In the genomic region with DNA sequence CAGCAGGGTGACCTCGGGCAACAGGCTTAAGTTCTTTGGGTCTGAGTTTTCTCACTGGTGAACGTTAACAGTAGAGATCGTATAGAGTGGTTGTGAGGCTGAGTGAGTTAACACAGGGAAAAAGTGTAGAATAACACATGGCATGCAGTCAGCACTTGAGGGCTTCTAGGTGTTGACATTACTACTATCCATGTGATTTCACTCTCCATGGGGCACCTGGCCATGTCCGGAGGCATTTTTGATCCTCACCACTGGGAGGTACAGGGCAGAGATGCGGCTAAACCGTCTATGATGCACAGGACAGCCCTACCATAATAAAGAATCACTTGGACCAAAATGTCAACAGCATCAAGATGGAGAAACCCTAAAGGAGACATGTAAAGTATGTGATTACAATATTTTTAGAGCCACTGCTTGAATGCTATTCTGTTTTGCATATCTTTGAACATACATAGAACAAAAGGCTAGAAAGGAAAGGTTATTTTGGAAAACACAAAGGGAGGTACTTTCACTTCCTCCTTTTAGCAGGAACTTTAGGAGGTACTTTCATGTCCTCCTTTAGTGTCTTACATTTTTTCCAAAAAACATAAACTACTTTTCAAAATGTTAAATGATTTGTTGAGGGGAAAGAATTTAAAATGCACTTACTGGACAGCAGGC, we compare ENCODE assay signal across 11 cellular contexts. TPM values are rescaled to one million over a fixed set of nuclear protein-coding genes. Genes with fewer than 3 reads are reported as not detected.
A peak's percentile ranks its signal among the peaks of the same experiment; 100 is the strongest.
DNase-seq lines count a peak whose midpoint lies in the region; ATAC-seq, FAIRE-seq and TF ChIP-seq lines count a peak whose summit lies in the region.
"Had no signal": no experiment of that assay in that cellular context is flagged by ENCODE, and none has a peak within 500 bp of the region (broad histone marks: within the 10 kb centered on the region; RNA-seq: fewer than 3 reads in every experiment).

No MANE protein-coding gene starts in this region.

- H2AFZ ChIP-seq in GM23338, result no peak overlapping the region
- H2AFZ ChIP-seq: neural progenitor cell had no signal

- peaks cover 3% of the 10 kb centered on the region for H3K27me3 Mint-ChIP-seq in GM23338 (ENCODE audit: insufficient read depth, low read depth, poor library complexity)

- H3K27ac ChIP-seq in GM23338 (ENCODE audit: low read depth), result no peak overlapping the region
- H3K27ac ChIP-seq: neural progenitor cell had no signal

- DNase-seq in GM06990 (ENCODE audit: extremely low read depth, insufficient read length), result peak; percentile 65
- DNase-seq in GM23338 (ENCODE audit: low spot score), result peak; percentile 6
- DNase-seq in NOMO-1 treated with DMSO at 0.1 percent for 48 hours (lab: John Stamatoyannopoulos, UW; ENCODE audit: unreplicated experiment), result peak; percentile 79
- DNase-seq in medulla oblongata (ENCODE audit: extremely low spot score), result peak; percentile 33
- no peak for DNase-seq in HUDEP-2 (lab: John Stamatoyannopoulos, UW; ENCODE audit: unreplicated experiment in 76 of 76)
- no peak for DNase-seq in H54 (ENCODE audit: insufficient read length, low spot score)
- no peak for DNase-seq in stimulated activated CD4-positive, alpha-beta T cell treated with anti-CD3 and anti-CD28 coated beads, Interleukin-4, amount 100 ng/mL, for 4 hours
- DNase-seq: DMS79, dorsolateral prefrontal cortex had no signal

- no peaks in the 10 kb centered on the region for H3F3A ChIP-seq in GM23338 (replicated peaks; ENCODE audit: low read depth)

- H3K27me3 ChIP-seq in GM06990 (replicated peaks; ENCODE audit: control insufficient read depth, insufficient read depth, low read length) (no peaks in the 10 kb centered on the region), GM23338 (ENCODE audit: insufficient read depth) (no peaks in the 10 kb centered on the region)
- H3K27me3 ChIP-seq: adrenal gland, dorsolateral prefrontal cortex, neural progenitor cell had no signal

- H4K20me1 ChIP-seq in GM23338 (replicated peaks; ENCODE audit: insufficient read depth), result no peaks in the 10 kb centered on the region

- no peak overlapping the region for H3K4me3 Mint-ChIP-seq in GM23338
- H3K4me3 Mint-ChIP-seq: neural progenitor cell had no signal

- H3K36me3 Mint-ChIP-seq in GM23338 (ENCODE audit: low read depth), result peaks cover 41% of the 10 kb centered on the region

- H3K36me3 ChIP-seq in GM06990 (ENCODE audit: control insufficient read depth, insufficient read depth, low read length) (peaks cover 5% of the 10 kb centered on the region; the same call in 1 of the 2 replicates), GM23338 (ENCODE audit: insufficient read depth) (no peaks in the 10 kb centered on the region; the same call in 1 of the 2 replicates)
- H3K36me3 ChIP-seq: neural progenitor cell had no signal

- H3K4me2 ChIP-seq in GM23338, result no peak overlapping the region
- H3K4me2 ChIP-seq: neural progenitor cell had no signal

- peaks cover 22% of the 10 kb centered on the region for H3K4me1 ChIP-seq in GM23338 (ENCODE audit: insufficient read depth)

- no peaks in the 10 kb centered on the region for H3K9me2 ChIP-seq in GM23338 (ENCODE audit: insufficient read depth)

- H3K79me2 ChIP-seq in GM23338 (replicated peaks; ENCODE audit: insufficient read depth), result no peaks in the 10 kb centered on the region

- TF ChIP-seq POLR2A in H54 (IDR thresholded peaks at IDR 0.05; ENCODE audit: low read depth, low read length), result no peak

- H3K27ac Mint-ChIP-seq in GM23338, result no peak overlapping the region
- H3K27ac Mint-ChIP-seq: neural progenitor cell had no signal

- no peak for FAIRE-seq in H54 (lab: Jason Lieb, UNC)

- H3K4me1 Mint-ChIP-seq in GM23338, result peaks cover 37% of the 10 kb centered on the region

- peaks cover 12% of the 10 kb centered on the region; the same call in 2 of the 3 replicates for H3K9me3 Mint-ChIP-seq in GM23338

- ATAC-seq in GM23338, result peak; percentile 11

- no peak for TF ChIP-seq CTCF in GM06990 (IDR thresholded peaks at IDR 0.05; ENCODE audit: insufficient read depth, low read length, poor library complexity, severe bottlenecking)
- no peak for TF ChIP-seq CTCF in GM23338 (conservative IDR thresholded peaks at IDR 0.05; ENCODE audit: low read depth in 2 of 2)

- H3K4me3 ChIP-seq in GM06990 (replicated peaks; ENCODE audit: low read depth, low read length) (no peak overlapping the region), GM23338 (no peak overlapping the region)
- H3K4me3 ChIP-seq: adrenal gland, dorsolateral prefrontal cortex, neural progenitor cell had no signal

TF ChIP-seq in GM23338, 12 proteins besides CTCF, POLR2A, EP300 and RAD21 (continues in another document):
- TF ChIP-seq JUNB (IDR thresholded peaks at IDR 0.05; ENCODE audit: unreplicated experiment), result no peak
- TF ChIP-seq REST (IDR thresholded peaks at IDR 0.05; ENCODE audit: unreplicated experiment), result no peak
- TF ChIP-seq, protein P1, sequence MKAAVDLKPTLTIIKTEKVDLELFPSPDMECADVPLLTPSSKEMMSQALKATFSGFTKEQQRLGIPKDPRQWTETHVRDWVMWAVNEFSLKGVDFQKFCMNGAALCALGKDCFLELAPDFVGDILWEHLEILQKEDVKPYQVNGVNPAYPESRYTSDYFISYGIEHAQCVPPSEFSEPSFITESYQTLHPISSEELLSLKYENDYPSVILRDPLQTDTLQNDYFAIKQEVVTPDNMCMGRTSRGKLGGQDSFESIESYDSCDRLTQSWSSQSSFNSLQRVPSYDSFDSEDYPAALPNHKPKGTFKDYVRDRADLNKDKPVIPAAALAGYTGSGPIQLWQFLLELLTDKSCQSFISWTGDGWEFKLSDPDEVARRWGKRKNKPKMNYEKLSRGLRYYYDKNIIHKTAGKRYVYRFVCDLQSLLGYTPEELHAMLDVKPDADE (IDR thresholded peaks at IDR 0.05), result no peak

RNA-seq across cellular contexts. Expression of gene NOD1, which starts 44.3 kb away (rescaled TPM):
- total RNA-seq in GM23338 (2014; rRNA removed; shearing (Covaris generic)), result 3.8 and 7.3 TPM in 2 replicates
- polyA plus RNA-seq in GM23338 (2016; fragmentation: Nextera tagmentation; extraction: Ambion mirVana), result 2.1 and 3.3 TPM in 2 replicates

Comparison
In these comparisons a context has a peak if more than half of its experiments do, and no peak if none do; other contexts are left out.
1. DNase-seq: peak in GM06990 (single experiment), GM23338 (single experiment), NOMO-1 treated with DMSO at 0.1 percent for 48 hours (single experiment) and medulla oblongata (single experiment); none in HUDEP-2 (0 of 76), H54 (single experiment) and stimulated activated CD4-positive, alpha-beta T cell treated with anti-CD3 and anti-CD28 coated beads, Interleukin-4, amount 100 ng/mL, for 4 hours (0 of 2).